Comparison of ENCODE assay signal across 8 cellular contexts in the genomic region with DNA sequence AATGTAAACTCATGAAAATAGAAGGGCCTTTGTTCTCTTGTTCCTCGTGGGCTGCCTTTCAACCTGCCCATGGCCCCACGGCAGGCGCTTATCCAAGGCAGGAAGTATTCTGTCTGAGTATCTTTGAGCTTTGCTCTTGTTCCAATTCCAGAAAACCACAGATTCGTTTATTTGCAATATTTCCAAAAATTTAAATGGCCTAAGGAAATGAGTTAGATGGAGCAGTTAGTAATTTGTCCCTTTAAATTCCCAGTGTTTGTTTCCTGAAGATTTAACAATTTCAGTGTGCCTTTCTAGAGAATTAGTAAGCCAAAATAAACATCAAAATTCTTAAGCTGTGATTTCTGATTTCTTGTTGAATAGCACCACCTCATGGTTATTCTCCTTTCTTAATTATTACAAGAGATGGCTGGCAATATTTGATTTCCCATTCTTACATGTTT.
DNase-seq lines count a peak whose midpoint lies in the region; ATAC-seq, FAIRE-seq and TF ChIP-seq lines count a peak whose summit lies in the region.

No MANE protein-coding gene starts in this region.

- H3K9me3 Mint-ChIP-seq in stimulated activated effector memory CD8-positive, alpha-beta T cell treated with anti-CD3 and anti-CD28 coated beads, Interleukin-12 subunit alpha, Interleukin-12 subunit beta, amount 100 ng/mL, for 72 hours = no peaks in the 10 kb centered on the region

- intact Hi-C loops in sciatic nerve (cut with DNase I) = no loop called here

- H3K9me3 ChIP-seq in BE2C (no peaks in the 10 kb centered on the region), SK-N-MC (ENCODE audit: low read depth, low read length) (no peaks in the 10 kb centered on the region)

- H3K9ac ChIP-seq in SK-N-MC (ENCODE audit: insufficient read length) = peak overlapping the region; percentile 0

- DNase-seq in BE2C (no peak), HT-29 (ENCODE audit: low spot score) (peak; percentile 48), SK-N-MC (ENCODE audit: low read depth, low spot score) (peak; percentile 76), frontal cortex (ENCODE audit: low spot score in 2 of 2) (peak; percentile 1 to 11), sciatic nerve (ENCODE audit: low spot score) (peak; percentile 70)
- no peak for DNase-seq in stimulated activated effector memory CD8-positive, alpha-beta T cell treated with anti-CD3 and anti-CD28 coated beads, Interleukin-12 subunit alpha, Interleukin-12 subunit beta, amount 100 ng/mL, for 72 hours (ENCODE audit: low spot score in 2 of 2)
- no peak for DNase-seq in stimulated activated CD4-positive, alpha-beta T cell treated with anti-CD3 and anti-CD28 coated beads, Interleukin-4, amount 100 ng/mL, for 1 hour

- no peaks in the 10 kb centered on the region; the same call in none of the 2 replicates for H3K27me3 ChIP-seq in BE2C

- H3K4me3 ChIP-seq in BE2C (ENCODE audit: low read depth, low read length) = no peak overlapping the region
- H3K4me3 ChIP-seq in SK-N-MC = peak overlapping the region; percentile 56

- H3K4me1 Mint-ChIP-seq in stimulated activated effector memory CD8-positive, alpha-beta T cell treated with anti-CD3 and anti-CD28 coated beads, Interleukin-12 subunit alpha, Interleukin-12 subunit beta, amount 100 ng/mL, for 72 hours = peaks cover 11% of the 10 kb centered on the region

- H3K27ac ChIP-seq in SK-N-MC = peak overlapping the region; percentile 29; the same call in 1 of the 2 replicates

- ATAC-seq in sciatic nerve (peak; percentile 87), HG02642 (IDR thresholded peaks at IDR 0.05; ENCODE audit: poor library complexity, unreplicated experiment) (no peak)
- no peak for ATAC-seq in stimulated activated effector memory CD8-positive, alpha-beta T cell treated with anti-CD3 and anti-CD28 coated beads, Interleukin-12 subunit alpha, Interleukin-12 subunit beta, amount 100 ng/mL, for 72 hours

- H3K36me3 ChIP-seq in BE2C (no peaks in the 10 kb centered on the region), SK-N-MC (ENCODE audit: insufficient read depth, low read length) (no peaks in the 10 kb centered on the region)

- TF ChIP-seq CTCF in BE2C (IDR thresholded peaks at IDR 0.05; ENCODE audit: low read depth, low read length) = peak; percentile 17; the same call in 1 of the 2 replicates

- H3K36me3 Mint-ChIP-seq in stimulated activated effector memory CD8-positive, alpha-beta T cell treated with anti-CD3 and anti-CD28 coated beads, Interleukin-12 subunit alpha, Interleukin-12 subunit beta, amount 100 ng/mL, for 72 hours = no peaks in the 10 kb centered on the region

- H3K4me3 Mint-ChIP-seq in stimulated activated effector memory CD8-positive, alpha-beta T cell treated with anti-CD3 and anti-CD28 coated beads, Interleukin-12 subunit alpha, Interleukin-12 subunit beta, amount 100 ng/mL, for 72 hours = no peak overlapping the region

- peak; percentile 86 for FAIRE-seq in frontal cortex (lab: Jason Lieb, UNC)

- no peaks in the 10 kb centered on the region for H3K4me1 ChIP-seq in BE2C

- H3K27ac Mint-ChIP-seq in stimulated activated effector memory CD8-positive, alpha-beta T cell treated with anti-CD3 and anti-CD28 coated beads, Interleukin-12 subunit alpha, Interleukin-12 subunit beta, amount 100 ng/mL, for 72 hours = no peak overlapping the region

Comparison
In these comparisons a context has a peak if more than half of its experiments do, and no peak if none do; other contexts are left out.
1. DNase-seq: peak in HT-29 (single experiment), SK-N-MC (single experiment), frontal cortex (2 of 2) and sciatic nerve (single experiment); none in BE2C (single experiment), stimulated activated effector memory CD8-positive, alpha-beta T cell treated with anti-CD3 and anti-CD28 coated beads, Interleukin-12 subunit alpha, Interleukin-12 subunit beta, amount 100 ng/mL, for 72 hours (0 of 2) and stimulated activated CD4-positive, alpha-beta T cell treated with anti-CD3 and anti-CD28 coated beads, Interleukin-4, amount 100 ng/mL, for 1 hour (single experiment).